24 cellular contexts compared by ENCODE assay signal in the genomic region with DNA sequence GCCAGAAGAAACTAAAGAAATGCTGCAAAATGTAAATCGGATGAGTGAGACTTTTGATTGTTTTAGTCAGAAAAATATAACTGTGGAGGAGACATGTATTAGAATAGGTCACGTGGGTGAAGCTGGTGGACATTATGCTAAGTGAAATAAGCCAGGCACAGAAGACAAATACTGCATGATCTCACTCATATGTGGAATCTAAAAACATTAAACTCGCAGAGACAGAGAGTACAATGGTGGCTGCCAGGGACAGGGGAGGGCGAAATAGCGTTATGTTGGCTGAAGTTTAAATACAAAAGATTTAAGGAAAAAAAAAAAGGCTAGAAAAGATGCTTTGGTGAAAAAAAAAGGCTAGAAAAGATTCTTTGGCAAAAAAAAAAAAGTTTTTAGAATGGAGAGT.
DNase-seq lines count a peak whose midpoint lies in the region; ATAC-seq and TF ChIP-seq lines count a peak whose summit lies in the region.
"Had no signal": no experiment of that assay in that cellular context is flagged by ENCODE, and none has a peak within 500 bp of the region (broad histone marks: within the 10 kb centered on the region; RNA-seq: fewer than 3 reads in every experiment).

No MANE protein-coding gene starts in this region.

- intact Hi-C loops in left ventricle myocardium inferior (cut with micrococcal nuclease), result no loop called here
- intact Hi-C loops in Right ventricle myocardium superior (cut with DNase I), result no loop called here
- intact Hi-C loops in transverse colon (cut with DNase I; ENCODE audit: low total_unique reads), result no loop called here
- intact Hi-C loops in head of caudate nucleus (cut with DNase I), result no loop called here

- no peak for DNase-seq in left ventricle myocardium inferior
- no peak for DNase-seq in Right ventricle myocardium superior
- peak; percentile 31 for DNase-seq in fibroblast of the aortic adventitia (ENCODE audit: low read depth)
- DNase-seq in transverse colon, result no peak
- DNase-seq in NCI-H526 treated with DMSO at 0.1 percent for 48 hours (lab: John Stamatoyannopoulos, UW), result no peak
- no peak for DNase-seq in NCI-H345 (lab: John Stamatoyannopoulos, UW)
- no peak for DNase-seq in head of caudate nucleus
- DNase-seq: 8988T; ACHN; BE2C; CD8-positive, alpha-beta memory T cell; DMS 273 treated with DMSO at 0.1 percent for 48 hours; DMS79 treated with DMSO at 0.1 percent for 48 hours; GF-D8; HCEC 1CT; MM.1S; NCI-H1048; NCI-H1417; NCI-H1694; NCI-H2029 treated with DMSO at 0.1 percent for 48 hours; NCI-H69; Peyer's patch had no signal

- in situ Hi-C loops in transverse colon (cut with MboI; ENCODE audit: low pct_ligation_motif_present in 1 of 4, low pct_unique_long_range_greater_than_20kb in 1 of 4, low sequenced_read_pairs in 3 of 4), result no loop called here

- H3K4me1 ChIP-seq in left ventricle myocardium inferior (peaks cover 47% of the 10 kb centered on the region), rectal smooth muscle tissue (ENCODE audit: control insufficient read depth, insufficient read depth, low read length) (peaks cover 19% of the 10 kb centered on the region), transverse colon (peaks cover 0 to 6% (median 0%) of the 10 kb centered on the region in 4 donors)
- H3K4me1 ChIP-seq: BE2C had no signal

- no peak for TF ChIP-seq POLR2A in transverse colon (IDR thresholded peaks at IDR 0.05)

- no peak overlapping the region for H3K9ac ChIP-seq in rectal smooth muscle tissue (ENCODE audit: low read length)
- H3K9ac ChIP-seq: KMS-11 had no signal

- H3K4me3 ChIP-seq in left ventricle myocardium inferior, result no peak overlapping the region
- no peak overlapping the region for H3K4me3 ChIP-seq in fibroblast of the aortic adventitia (ENCODE audit: low read depth, low read length)
- H3K4me3 ChIP-seq in rectal smooth muscle tissue (ENCODE audit: low read length), result no peak overlapping the region
- no peak overlapping the region for H3K4me3 ChIP-seq in transverse colon
- H3K4me3 ChIP-seq: Peyer's patch had no signal

- H3K27me3 ChIP-seq in left ventricle myocardium inferior (ENCODE audit: low read depth), result no peaks in the 10 kb centered on the region
- peaks cover 5% of the 10 kb centered on the region for H3K27me3 ChIP-seq in rectal smooth muscle tissue (ENCODE audit: control insufficient read depth, insufficient read depth, low read length)
- H3K27me3 ChIP-seq in transverse colon, result peaks cover 39% of the 10 kb centered on the region
- H3K27me3 ChIP-seq: Peyer's patch had no signal

- no peaks in the 10 kb centered on the region for H3K36me3 ChIP-seq in left ventricle myocardium inferior
- H3K36me3 ChIP-seq in rectal smooth muscle tissue (ENCODE audit: control insufficient read depth, insufficient read depth, low read length), result no peaks in the 10 kb centered on the region
- H3K36me3 ChIP-seq in transverse colon, result no peaks in the 10 kb centered on the region
- H3K36me3 ChIP-seq: BE2C, Peyer's patch had no signal

- 55 to 70% methylated on average over 5 of the region's 5 CpGs for WGBS in transverse colon (ENCODE audit: low coverage in 1 of 2), 2 donors

- no peak for ATAC-seq in Right ventricle myocardium superior (ENCODE audit: poor library complexity)

- TF ChIP-seq CTCF in left ventricle myocardium inferior (IDR thresholded peaks at IDR 0.05; ENCODE audit: borderline replicate concordance) (no peak), fibroblast of the aortic adventitia (IDR thresholded peaks at IDR 0.05; ENCODE audit: insufficient read depth, low read length) (no peak), transverse colon (IDR thresholded peaks at IDR 0.05) (no peak)

- TF ChIP-seq EP300 in transverse colon (IDR thresholded peaks at IDR 0.05; ENCODE audit: low read depth), result no peak

- no peaks in the 10 kb centered on the region for H3K9me3 ChIP-seq in left ventricle myocardium inferior (replicated peaks)
- no peaks in the 10 kb centered on the region for H3K9me3 ChIP-seq in transverse colon
- H3K9me3 ChIP-seq: BE2C, Peyer's patch had no signal

- H3K27ac ChIP-seq in left ventricle myocardium inferior (replicated peaks) (peak overlapping the region; percentile 91), rectal smooth muscle tissue (ENCODE audit: low read depth, low read length) (peak overlapping the region; percentile 74), transverse colon (peak overlapping the region in 3 of 4 donors; percentile 34 to 71 (median 68))
- H3K27ac ChIP-seq: KMS-11 had no signal
